2 cellular contexts compared by ENCODE assay signal in the genomic region with DNA sequence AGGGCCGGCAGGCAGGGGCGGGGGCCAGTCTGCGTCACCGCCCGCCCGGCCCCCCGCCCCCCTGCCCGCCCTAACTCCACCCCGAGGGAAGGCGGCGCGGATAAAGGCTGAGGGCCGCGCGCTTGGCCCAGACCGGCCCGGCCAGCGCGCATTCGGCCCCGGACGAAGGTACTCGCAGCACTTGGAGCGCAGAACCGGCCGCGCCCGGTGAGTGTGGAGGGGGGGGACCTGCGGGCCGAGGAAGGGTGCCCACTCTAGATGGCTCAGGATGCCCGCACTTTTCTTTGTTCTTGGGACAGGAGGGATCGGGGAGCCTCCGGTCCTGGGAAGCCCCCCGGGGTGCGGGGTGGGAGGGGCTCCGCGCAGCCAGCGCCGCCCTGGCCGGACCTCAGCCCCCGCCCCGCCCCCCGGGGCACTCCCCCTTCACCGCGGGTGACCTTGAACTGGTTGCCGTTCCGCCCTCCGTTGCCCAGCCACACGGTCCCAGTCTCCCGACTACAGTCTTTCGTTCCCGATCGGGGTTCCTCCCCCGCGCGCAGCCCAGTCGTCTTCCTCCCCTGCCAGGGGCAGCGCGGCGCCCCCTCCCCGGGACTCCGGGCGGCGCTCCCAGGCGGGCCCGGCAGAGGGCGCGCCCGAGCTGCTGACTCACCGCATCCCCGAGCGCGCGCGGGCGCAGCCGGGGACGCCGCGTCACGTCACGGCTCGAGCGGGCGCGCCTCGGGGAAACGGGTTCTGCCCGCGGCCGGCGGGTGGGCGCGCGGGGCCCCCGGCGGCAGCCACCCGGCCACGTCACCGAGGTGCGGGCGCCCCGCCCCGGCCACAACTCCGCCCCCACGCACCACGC.
TF ChIP-seq lines count a peak whose summit lies in the region.

TSS of gene MIDN (plus strand) at position 130 of the 844 bp plus-strand sequence. CDS start 1,714 bp downstream, outside the sequence.

TF ChIP-seq in HEK293, 187 proteins besides CTCF, POLR2A, EP300 and RAD21 (continued from another document and continues in another):
- TF ChIP-seq, protein P1, sequence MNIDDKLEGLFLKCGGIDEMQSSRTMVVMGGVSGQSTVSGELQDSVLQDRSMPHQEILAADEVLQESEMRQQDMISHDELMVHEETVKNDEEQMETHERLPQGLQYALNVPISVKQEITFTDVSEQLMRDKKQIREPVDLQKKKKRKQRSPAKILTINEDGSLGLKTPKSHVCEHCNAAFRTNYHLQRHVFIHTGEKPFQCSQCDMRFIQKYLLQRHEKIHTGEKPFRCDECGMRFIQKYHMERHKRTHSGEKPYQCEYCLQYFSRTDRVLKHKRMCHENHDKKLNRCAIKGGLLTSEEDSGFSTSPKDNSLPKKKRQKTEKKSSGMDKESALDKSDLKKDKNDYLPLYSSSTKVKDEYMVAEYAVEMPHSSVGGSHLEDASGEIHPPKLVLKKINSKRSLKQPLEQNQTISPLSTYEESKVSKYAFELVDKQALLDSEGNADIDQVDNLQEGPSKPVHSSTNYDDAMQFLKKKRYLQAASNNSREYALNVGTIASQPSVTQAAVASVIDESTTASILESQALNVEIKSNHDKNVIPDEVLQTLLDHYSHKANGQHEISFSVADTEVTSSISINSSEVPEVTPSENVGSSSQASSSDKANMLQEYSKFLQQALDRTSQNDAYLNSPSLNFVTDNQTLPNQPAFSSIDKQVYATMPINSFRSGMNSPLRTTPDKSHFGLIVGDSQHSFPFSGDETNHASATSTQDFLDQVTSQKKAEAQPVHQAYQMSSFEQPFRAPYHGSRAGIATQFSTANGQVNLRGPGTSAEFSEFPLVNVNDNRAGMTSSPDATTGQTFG (tag by site-specific recombination; IDR thresholded peaks at IDR 0.05; ENCODE audit: borderline replicate concordance) = no peak
- TF ChIP-seq ZNF501 (tag by site-specific recombination; IDR thresholded peaks at IDR 0.05) = no peak
- TF ChIP-seq ZBTB7A (tag by site-specific recombination; IDR thresholded peaks at IDR 0.05; ENCODE audit: low read depth) = peak; percentile 84; the same call in 1 of the 2 replicates
- no peak for TF ChIP-seq ZNF239 (tag by site-specific recombination; IDR thresholded peaks at IDR 0.05)
- no peak for TF ChIP-seq ZNF18 (tag by site-specific recombination; IDR thresholded peaks at IDR 0.05)
- peak; percentile 56 for TF ChIP-seq ZNF692 (tag by site-specific recombination; IDR thresholded peaks at IDR 0.05)
- TF ChIP-seq ZNF677 (tag by site-specific recombination; IDR thresholded peaks at IDR 0.05) = 0 out of 2 replicates have a peak, but pooled peaks have one; percentile 11
- no peak for TF ChIP-seq ZNF623 (tag by site-specific recombination; IDR thresholded peaks at IDR 0.05)
- TF ChIP-seq, protein P2, sequence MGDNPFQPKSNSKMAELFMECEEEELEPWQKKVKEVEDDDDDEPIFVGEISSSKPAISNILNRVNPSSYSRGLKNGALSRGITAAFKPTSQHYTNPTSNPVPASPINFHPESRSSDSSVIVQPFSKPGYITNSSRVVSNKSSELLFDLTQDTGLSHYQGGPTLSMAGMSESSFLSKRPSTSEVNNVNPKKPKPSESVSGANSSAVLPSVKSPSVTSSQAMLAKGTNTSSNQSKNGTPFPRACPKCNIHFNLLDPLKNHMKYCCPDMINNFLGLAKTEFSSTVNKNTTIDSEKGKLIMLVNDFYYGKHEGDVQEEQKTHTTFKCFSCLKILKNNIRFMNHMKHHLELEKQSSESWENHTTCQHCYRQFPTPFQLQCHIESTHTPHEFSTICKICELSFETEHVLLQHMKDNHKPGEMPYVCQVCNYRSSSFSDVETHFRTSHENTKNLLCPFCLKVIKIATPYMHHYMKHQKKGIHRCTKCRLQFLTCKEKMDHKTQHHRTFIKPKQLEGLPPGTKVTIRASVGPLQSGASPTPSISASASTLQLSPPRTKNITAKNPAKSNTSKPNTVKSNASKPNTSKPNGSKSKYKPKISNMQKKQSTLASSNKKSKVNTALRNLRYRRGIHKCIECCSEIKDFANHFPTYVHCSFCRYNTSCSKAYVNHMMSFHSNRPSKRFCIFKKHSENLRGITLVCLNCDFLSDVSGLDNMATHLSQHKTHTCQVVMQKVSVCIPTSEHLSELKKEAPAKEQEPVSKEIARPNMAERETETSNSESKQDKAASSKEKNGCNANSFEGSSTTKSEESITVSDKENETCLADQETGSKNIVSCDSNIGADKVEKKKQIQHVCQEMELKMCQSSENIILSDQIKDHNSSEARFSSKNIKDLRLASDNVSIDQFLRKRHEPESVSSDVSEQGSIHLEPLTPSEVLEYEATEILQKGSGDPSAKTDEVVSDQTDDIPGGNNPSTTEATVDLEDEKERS (tag by site-specific recombination; IDR thresholded peaks at IDR 0.05) = no peak
- 0 out of 2 replicates have a peak, but pooled peaks have one; percentile 45 for TF ChIP-seq KLF7 (tag by site-specific recombination; IDR thresholded peaks at IDR 0.05; ENCODE audit: borderline replicate concordance)
- TF ChIP-seq INSM2 (tag by site-specific recombination; IDR thresholded peaks at IDR 0.05) = 0 out of 2 replicates have a peak, but pooled peaks have one; percentile 48

TF ChIP-seq in WTC11, 78 proteins besides CTCF, POLR2A, EP300 and RAD21 (continued from another document and continues in another):
- TF ChIP-seq, protein P3, sequence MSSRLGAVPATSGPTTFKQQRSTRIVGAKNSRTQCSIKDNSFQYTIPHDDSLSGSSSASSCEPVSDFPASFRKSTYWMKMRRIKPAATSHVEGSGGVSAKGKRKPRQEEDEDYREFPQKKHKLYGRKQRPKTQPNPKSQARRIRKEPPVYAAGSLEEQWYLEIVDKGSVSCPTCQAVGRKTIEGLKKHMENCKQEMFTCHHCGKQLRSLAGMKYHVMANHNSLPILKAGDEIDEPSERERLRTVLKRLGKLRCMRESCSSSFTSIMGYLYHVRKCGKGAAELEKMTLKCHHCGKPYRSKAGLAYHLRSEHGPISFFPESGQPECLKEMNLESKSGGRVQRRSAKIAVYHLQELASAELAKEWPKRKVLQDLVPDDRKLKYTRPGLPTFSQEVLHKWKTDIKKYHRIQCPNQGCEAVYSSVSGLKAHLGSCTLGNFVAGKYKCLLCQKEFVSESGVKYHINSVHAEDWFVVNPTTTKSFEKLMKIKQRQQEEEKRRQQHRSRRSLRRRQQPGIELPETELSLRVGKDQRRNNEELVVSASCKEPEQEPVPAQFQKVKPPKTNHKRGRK (CRISPR knock-in tag; IDR thresholded peaks at IDR 0.05; ENCODE audit: borderline replicate concordance) = no peak
- TF ChIP-seq ZNF317 (CRISPR knock-in tag; IDR thresholded peaks at IDR 0.05; ENCODE audit: borderline replicate concordance, low read depth) (no peak), GABPB1 (CRISPR knock-in tag; IDR thresholded peaks at IDR 0.05) (0 out of 2 replicates have a peak, but pooled peaks have one; percentile 14), ZNF263 (CRISPR knock-in tag; IDR thresholded peaks at IDR 0.05; ENCODE audit: low read depth) (no peak), ELF4 (CRISPR knock-in tag; IDR thresholded peaks at IDR 0.05; ENCODE audit: low read depth) (no peak), E2F5 (CRISPR knock-in tag; IDR thresholded peaks at IDR 0.05) (no peak), ZNF671 (CRISPR knock-in tag; IDR thresholded peaks at IDR 0.05) (0 out of 2 replicates have a peak, but pooled peaks have one; percentile 67), ZNF416 (CRISPR knock-in tag; IDR thresholded peaks at IDR 0.05) (peak; percentile 89; the same call in 1 of the 2 replicates), FOXP1 (CRISPR knock-in tag; IDR thresholded peaks at IDR 0.05; ENCODE audit: borderline replicate concordance) (no peak), TCF7 (CRISPR knock-in tag; IDR thresholded peaks at IDR 0.05; ENCODE audit: low read depth) (no peak), ATF2 (CRISPR knock-in tag; IDR thresholded peaks at IDR 0.05; ENCODE audit: borderline replicate concordance, low read depth) (no peak), MAX (CRISPR knock-in tag; IDR thresholded peaks at IDR 0.05) (no peak; the same call in 1 of the 2 replicates), NR1H2 (CRISPR knock-in tag; IDR thresholded peaks at IDR 0.05) (no peak), OVOL2 (CRISPR knock-in tag; IDR thresholded peaks at IDR 0.05; ENCODE audit: borderline replicate concordance) (no peak), RORB (CRISPR knock-in tag; IDR thresholded peaks at IDR 0.05) (no peak), RELA (CRISPR knock-in tag; IDR thresholded peaks at IDR 0.05; ENCODE audit: borderline replicate concordance) (no peak), ZNF121 (CRISPR knock-in tag; IDR thresholded peaks at IDR 0.05) (0 out of 2 replicates have a peak, but pooled peaks have one; percentile 3), NR3C1 (CRISPR knock-in tag; conservative IDR thresholded peaks at IDR 0.05; ENCODE audit: low read depth) (no peak), CREB1 (CRISPR knock-in tag; IDR thresholded peaks at IDR 0.05) (no peak), ZBTB43 (CRISPR knock-in tag; IDR thresholded peaks at IDR 0.05) (peak; percentile 2; the same call in 1 of the 2 replicates), ETV6 (CRISPR knock-in tag; IDR thresholded peaks at IDR 0.05) (no peak; the same call in 1 of the 2 replicates), ESRRA (CRISPR knock-in tag; IDR thresholded peaks at IDR 0.05; ENCODE audit: borderline replicate concordance) (0 out of 2 replicates have a peak, but pooled peaks have one; percentile 24), CREM (CRISPR knock-in tag; IDR thresholded peaks at IDR 0.05) (0 out of 2 replicates have a peak, but pooled peaks have one; percentile 21)
- TF ChIP-seq, protein P4, sequence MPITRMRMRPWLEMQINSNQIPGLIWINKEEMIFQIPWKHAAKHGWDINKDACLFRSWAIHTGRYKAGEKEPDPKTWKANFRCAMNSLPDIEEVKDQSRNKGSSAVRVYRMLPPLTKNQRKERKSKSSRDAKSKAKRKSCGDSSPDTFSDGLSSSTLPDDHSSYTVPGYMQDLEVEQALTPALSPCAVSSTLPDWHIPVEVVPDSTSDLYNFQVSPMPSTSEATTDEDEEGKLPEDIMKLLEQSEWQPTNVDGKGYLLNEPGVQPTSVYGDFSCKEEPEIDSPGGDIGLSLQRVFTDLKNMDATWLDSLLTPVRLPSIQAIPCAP (CRISPR knock-in tag; IDR thresholded peaks at IDR 0.05) = no peak
- TF ChIP-seq, protein P5, sequence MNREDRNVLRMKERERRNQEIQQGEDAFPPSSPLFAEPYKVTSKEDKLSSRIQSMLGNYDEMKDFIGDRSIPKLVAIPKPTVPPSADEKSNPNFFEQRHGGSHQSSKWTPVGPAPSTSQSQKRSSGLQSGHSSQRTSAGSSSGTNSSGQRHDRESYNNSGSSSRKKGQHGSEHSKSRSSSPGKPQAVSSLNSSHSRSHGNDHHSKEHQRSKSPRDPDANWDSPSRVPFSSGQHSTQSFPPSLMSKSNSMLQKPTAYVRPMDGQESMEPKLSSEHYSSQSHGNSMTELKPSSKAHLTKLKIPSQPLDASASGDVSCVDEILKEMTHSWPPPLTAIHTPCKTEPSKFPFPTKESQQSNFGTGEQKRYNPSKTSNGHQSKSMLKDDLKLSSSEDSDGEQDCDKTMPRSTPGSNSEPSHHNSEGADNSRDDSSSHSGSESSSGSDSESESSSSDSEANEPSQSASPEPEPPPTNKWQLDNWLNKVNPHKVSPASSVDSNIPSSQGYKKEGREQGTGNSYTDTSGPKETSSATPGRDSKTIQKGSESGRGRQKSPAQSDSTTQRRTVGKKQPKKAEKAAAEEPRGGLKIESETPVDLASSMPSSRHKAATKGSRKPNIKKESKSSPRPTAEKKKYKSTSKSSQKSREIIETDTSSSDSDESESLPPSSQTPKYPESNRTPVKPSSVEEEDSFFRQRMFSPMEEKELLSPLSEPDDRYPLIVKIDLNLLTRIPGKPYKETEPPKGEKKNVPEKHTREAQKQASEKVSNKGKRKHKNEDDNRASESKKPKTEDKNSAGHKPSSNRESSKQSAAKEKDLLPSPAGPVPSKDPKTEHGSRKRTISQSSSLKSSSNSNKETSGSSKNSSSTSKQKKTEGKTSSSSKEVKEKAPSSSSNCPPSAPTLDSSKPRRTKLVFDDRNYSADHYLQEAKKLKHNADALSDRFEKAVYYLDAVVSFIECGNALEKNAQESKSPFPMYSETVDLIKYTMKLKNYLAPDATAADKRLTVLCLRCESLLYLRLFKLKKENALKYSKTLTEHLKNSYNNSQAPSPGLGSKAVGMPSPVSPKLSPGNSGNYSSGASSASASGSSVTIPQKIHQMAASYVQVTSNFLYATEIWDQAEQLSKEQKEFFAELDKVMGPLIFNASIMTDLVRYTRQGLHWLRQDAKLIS (CRISPR knock-in tag; IDR thresholded peaks at IDR 0.05; ENCODE audit: borderline replicate concordance) = no peak
- TF ChIP-seq, protein P6, sequence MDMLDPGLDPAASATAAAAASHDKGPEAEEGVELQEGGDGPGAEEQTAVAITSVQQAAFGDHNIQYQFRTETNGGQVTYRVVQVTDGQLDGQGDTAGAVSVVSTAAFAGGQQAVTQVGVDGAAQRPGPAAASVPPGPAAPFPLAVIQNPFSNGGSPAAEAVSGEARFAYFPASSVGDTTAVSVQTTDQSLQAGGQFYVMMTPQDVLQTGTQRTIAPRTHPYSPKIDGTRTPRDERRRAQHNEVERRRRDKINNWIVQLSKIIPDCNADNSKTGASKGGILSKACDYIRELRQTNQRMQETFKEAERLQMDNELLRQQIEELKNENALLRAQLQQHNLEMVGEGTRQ (CRISPR knock-in tag; IDR thresholded peaks at IDR 0.05) = no peak
